ENCODE assay signal across 1 cellular context in genomic region chr6:150336708-150337107, GRCh38.
A peak's percentile ranks its signal among the peaks of the same experiment; 100 is the strongest.
TF ChIP-seq lines count a peak whose summit lies in the region.

No MANE protein-coding gene starts in this region.

TF ChIP-seq in GM12878, 131 proteins besides CTCF, POLR2A, EP300 and RAD21 (continued from another document):
- no peak for TF ChIP-seq CEBPZ (IDR thresholded peaks at IDR 0.05; ENCODE audit: low read depth, low read length)
- no peak for TF ChIP-seq BHLHE40 (IDR thresholded peaks at IDR 0.05; ENCODE audit: borderline replicate concordance in 1 of 2, low read depth in 2 of 2, low read length in 1 of 2)
- no peak for TF ChIP-seq LARP7 (IDR thresholded peaks at IDR 0.05)
- TF ChIP-seq RELB (IDR thresholded peaks at IDR 0.05; ENCODE audit: low read depth): peak; percentile 13; the same call in 1 of the 2 replicates
- no peak for TF ChIP-seq ZBTB4 (CRISPR knock-in tag; IDR thresholded peaks at IDR 0.05)
- peak; percentile 15 for TF ChIP-seq MTA2 (IDR thresholded peaks at IDR 0.05; ENCODE audit: low read depth)
- no peak for TF ChIP-seq MEF2A (IDR thresholded peaks at IDR 0.05; ENCODE audit: insufficient read depth, low read depth, low read length)
- TF ChIP-seq RBBP5 (conservative IDR thresholded peaks at IDR 0.05): no peak
- TF ChIP-seq NR2C2 (IDR thresholded peaks at IDR 0.05; ENCODE audit: borderline replicate concordance, control insufficient read depth, insufficient read length, low read depth): no peak
- TF ChIP-seq BCLAF1 (IDR thresholded peaks at IDR 0.05): no peak
- TF ChIP-seq ASH2L (IDR thresholded peaks at IDR 0.05; ENCODE audit: borderline replicate concordance, low read depth): no peak
- no peak for TF ChIP-seq KDM1A (IDR thresholded peaks at IDR 0.05; ENCODE audit: borderline replicate concordance)
- TF ChIP-seq ATF2 (IDR thresholded peaks at IDR 0.05; ENCODE audit: low read length): 0 out of 2 replicates have a peak, but pooled peaks have one; percentile 2
- no peak for TF ChIP-seq IRF4 (IDR thresholded peaks at IDR 0.05; ENCODE audit: low read depth, low read length)
